2 cellular contexts compared by ENCODE assay signal in genomic region chr3:58623961-58624360, GRCh38.
TF ChIP-seq lines count a peak whose summit lies in the region.

No MANE protein-coding gene starts in this region.

TF ChIP-seq in liver, 16 proteins besides CTCF, POLR2A, EP300 and RAD21 (continued from another document):
- TF ChIP-seq ATF3 (IDR thresholded peaks at IDR 0.05) = no peak

TF ChIP-seq in HepG2, 621 proteins besides CTCF, POLR2A, EP300 and RAD21 (continued from another document):
- TF ChIP-seq TRIM22 (IDR thresholded peaks at IDR 0.05) (no peak), REXO4 (CRISPR knock-in tag; IDR thresholded peaks at IDR 0.05; ENCODE audit: borderline replicate concordance) (no peak)
TF ChIP-seq in HepG2: peak in this region for 0.
